8 cellular contexts compared by ENCODE assay signal in genomic region chr4:115234405-115235093, GRCh38.
DNase-seq lines count a peak whose midpoint lies in the region; ATAC-seq and TF ChIP-seq lines count a peak whose summit lies in the region.

No MANE protein-coding gene starts in this region.

- H3K36me3 ChIP-seq in right lobe of liver: no peaks in the 10 kb centered on the region

- no peaks in the 10 kb centered on the region for H3K27me3 ChIP-seq in right lobe of liver

- H3K27ac Mint-ChIP-seq in activated CD4-positive, alpha-beta T cell treated with anti-CD3 and anti-CD28 coated beads, Interleukin-2, amount 10 ng/mL, durations not matched to agents 7 days and 5 days: no peak overlapping the region

- POLR2A ChIA-PET in activated CD4-positive, alpha-beta T cell treated with anti-CD3 and anti-CD28 coated beads, Interleukin-2, amount 10 ng/mL, durations not matched to agents 7 days and 5 days (lab: Charles Lee): interaction anchor here (0.5 kb wide), 1 partner anchor 88 kb away, joined by 3 read pairs; no protein-coding TSS in a partner anchor

- H3K4me3 ChIP-seq in right lobe of liver: no peak overlapping the region

- no peak overlapping the region for H3K27ac ChIP-seq in right lobe of liver

- no peak for TF ChIP-seq POLR2A in right lobe of liver (IDR thresholded peaks at IDR 0.05)

- DNase-seq in activated CD4-positive, alpha-beta T cell treated with anti-CD3 and anti-CD28 coated beads, Interleukin-2, amount 10 ng/mL, durations not matched to agents 7 days and 5 days: peak; percentile 6
- no peak for DNase-seq in activated CD4-positive, alpha-beta T cell treated with anti-CD3 and anti-CD28 coated beads, Interleukin-2, amount 50 U/mL, for 1 hour
- peak; percentile 22 for DNase-seq in SHP77 treated with DMSO at 0.1 percent for 48 hours (lab: John Stamatoyannopoulos, UW)
- DNase-seq in right lobe of liver: no peak
- DNase-seq in posterior cingulate gyrus: no peak
- DNase-seq in NCI-H2029 (lab: John Stamatoyannopoulos, UW): no peak
- no peak for DNase-seq in putamen (ENCODE audit: low spot score)

- no peaks in the 10 kb centered on the region for H3K27me3 Mint-ChIP-seq in activated CD4-positive, alpha-beta T cell treated with anti-CD3 and anti-CD28 coated beads, Interleukin-2, amount 10 ng/mL, durations not matched to agents 7 days and 5 days

- CTCF ChIA-PET in activated CD4-positive, alpha-beta T cell treated with anti-CD3 and anti-CD28 coated beads, Interleukin-2, amount 10 ng/mL, durations not matched to agents 7 days and 5 days (lab: Charles Lee): no interaction called here

- H3K4me1 ChIP-seq in right lobe of liver: no peaks in the 10 kb centered on the region

- H3K9me3 Mint-ChIP-seq in activated CD4-positive, alpha-beta T cell treated with anti-CD3 and anti-CD28 coated beads, Interleukin-2, amount 10 ng/mL, durations not matched to agents 7 days and 5 days: no peaks in the 10 kb centered on the region

- no peaks in the 10 kb centered on the region for H3K36me3 Mint-ChIP-seq in activated CD4-positive, alpha-beta T cell treated with anti-CD3 and anti-CD28 coated beads, Interleukin-2, amount 10 ng/mL, durations not matched to agents 7 days and 5 days (ENCODE audit: low read depth)

- no peaks in the 10 kb centered on the region for H3K9me3 ChIP-seq in right lobe of liver

- no peak overlapping the region for H3K4me3 Mint-ChIP-seq in activated CD4-positive, alpha-beta T cell treated with anti-CD3 and anti-CD28 coated beads, Interleukin-2, amount 10 ng/mL, durations not matched to agents 7 days and 5 days

- WGBS in right lobe of liver (ENCODE audit: insufficient coverage, low coverage, low lambda C conversion rate, missing lambda C conversion rate): 36% methylated on average over 3 of the region's 3 CpGs

- intact Hi-C loops in right lobe of liver (cut with DNase I) (no loop called here), posterior cingulate gyrus (cut with DNase I) (no loop called here)

- ATAC-seq in HG03520 (IDR thresholded peaks at IDR 0.05; ENCODE audit: unreplicated experiment): peak; percentile 61
- ATAC-seq in right lobe of liver: no peak

- peak in 3 of 4 donors; percentile 8 to 19 (median 8) for TF ChIP-seq CTCF in right lobe of liver (IDR thresholded peaks at IDR 0.05)

- H3K4me1 Mint-ChIP-seq in activated CD4-positive, alpha-beta T cell treated with anti-CD3 and anti-CD28 coated beads, Interleukin-2, amount 10 ng/mL, durations not matched to agents 7 days and 5 days: no peaks in the 10 kb centered on the region

Comparison
In these comparisons a context has a peak if more than half of its experiments do, and no peak if none do; other contexts are left out.
1. DNase-seq: peak in activated CD4-positive, alpha-beta T cell treated with anti-CD3 and anti-CD28 coated beads, Interleukin-2, amount 10 ng/mL, durations not matched to agents 7 days and 5 days (single experiment) and SHP77 treated with DMSO at 0.1 percent for 48 hours (single experiment); none in activated CD4-positive, alpha-beta T cell treated with anti-CD3 and anti-CD28 coated beads, Interleukin-2, amount 50 U/mL, for 1 hour (single experiment), right lobe of liver (0 of 3), posterior cingulate gyrus (0 of 10), NCI-H2029 (single experiment) and putamen (single experiment).